Comparison of ENCODE assay signal across 11 cellular contexts in genomic region chr22:35900483-35901168, GRCh38.
DNase-seq lines count a peak whose midpoint lies in the region; ATAC-seq and TF ChIP-seq lines count a peak whose summit lies in the region.
"Had no signal": no experiment of that assay in that cellular context is flagged by ENCODE, and none has a peak within 500 bp of the region (broad histone marks: within the 10 kb centered on the region; RNA-seq: fewer than 3 reads in every experiment).

No MANE protein-coding gene starts in this region.

- H3K4me1 Mint-ChIP-seq in activated naive CD8-positive, alpha-beta T cell (ENCODE audit: low read depth) = peaks cover 16% of the 10 kb centered on the region
- peaks cover 13% of the 10 kb centered on the region for H3K4me1 Mint-ChIP-seq in activated naive CD8-positive, alpha-beta T cell treated with anti-CD3 and anti-CD28 coated beads for 36 hours
- H3K4me1 Mint-ChIP-seq in stimulated activated effector memory CD8-positive, alpha-beta T cell treated with anti-CD3 and anti-CD28 coated beads, Interleukin-12 subunit alpha, Interleukin-12 subunit beta, amount 100 ng/mL, for 72 hours = peaks cover 5% of the 10 kb centered on the region

- no peak overlapping the region for H2AFZ ChIP-seq in PC-3 (ENCODE audit: low read length)

- intact Hi-C loops in PC-3 (cut with micrococcal nuclease) (no loop called here), dorsolateral prefrontal cortex (cut with DNase I) (no loop called here)

- no peak overlapping the region for H3K4me2 ChIP-seq in PC-3 (ENCODE audit: low read length)

- no TSS peak for BruUV-seq in PC-3 (replicated peaks; lab: Mats Ljungman, UMichigan)

- no peaks in the 10 kb centered on the region for H4K20me1 ChIP-seq in PC-3 (ENCODE audit: low read length)

- no peaks in the 10 kb centered on the region for H3F3A ChIP-seq in PC-3 (ENCODE audit: low read length, unreplicated experiment)

- no peak overlapping the region for H3K4me3 ChIP-seq in PC-3 (ENCODE audit: low read length)
- H3K4me3 ChIP-seq in epithelial cell of esophagus (ENCODE audit: low read length) = no peak overlapping the region
- no peak overlapping the region for H3K4me3 ChIP-seq in dorsolateral prefrontal cortex
- no peak overlapping the region for H3K4me3 ChIP-seq in BE2C (ENCODE audit: low read depth, low read length)

- H3K27ac ChIP-seq in PC-3 (ENCODE audit: low read length) (no peak overlapping the region), dorsolateral prefrontal cortex (no peak overlapping the region)

- H3K27me3 ChIP-seq in PC-3 (ENCODE audit: low read length) (no peaks in the 10 kb centered on the region), dorsolateral prefrontal cortex (no peaks in the 10 kb centered on the region), BE2C (no peaks in the 10 kb centered on the region)

- POLR2A ChIA-PET in PC-3 (lab: Charles Lee; ENCODE audit: unreplicated experiment) = interaction anchor here (0.6 kb wide), 1 partner anchor 11 kb away, joined by 6 read pairs; no protein-coding TSS in a partner anchor

- H3K27ac Mint-ChIP-seq in activated naive CD8-positive, alpha-beta T cell = peak overlapping the region; percentile 24
- no peak overlapping the region for H3K27ac Mint-ChIP-seq in activated naive CD8-positive, alpha-beta T cell treated with anti-CD3 and anti-CD28 coated beads for 36 hours
- no peak overlapping the region for H3K27ac Mint-ChIP-seq in stimulated activated effector memory CD8-positive, alpha-beta T cell treated with anti-CD3 and anti-CD28 coated beads, Interleukin-12 subunit alpha, Interleukin-12 subunit beta, amount 100 ng/mL, for 72 hours
- H3K27ac Mint-ChIP-seq: T-helper 1 cell treated with Interleukin-12 subunit alpha and Interleukin-12 subunit beta and Interleukin-4 antibody, amounts not matched to agents 30 μg/mL and 1 μg/mL, for 36 hours had no signal

- H3K4me3 Mint-ChIP-seq in activated naive CD8-positive, alpha-beta T cell = no peak overlapping the region
- no peak overlapping the region for H3K4me3 Mint-ChIP-seq in activated naive CD8-positive, alpha-beta T cell treated with anti-CD3 and anti-CD28 coated beads for 36 hours
- H3K4me3 Mint-ChIP-seq in stimulated activated effector memory CD8-positive, alpha-beta T cell treated with anti-CD3 and anti-CD28 coated beads, Interleukin-12 subunit alpha, Interleukin-12 subunit beta, amount 100 ng/mL, for 72 hours = no peak overlapping the region
- H3K4me3 Mint-ChIP-seq: T-helper 1 cell treated with Interleukin-12 subunit alpha and Interleukin-12 subunit beta and Interleukin-4 antibody, amounts not matched to agents 30 μg/mL and 1 μg/mL, for 36 hours had no signal

- peaks cover 85% of the 10 kb centered on the region for H3K79me2 ChIP-seq in PC-3 (ENCODE audit: low read length)

- H3K36me3 ChIP-seq in PC-3 (ENCODE audit: low read depth, low read length) = no peaks in the 10 kb centered on the region
- no peaks in the 10 kb centered on the region; the same call in 1 of the 2 replicates for H3K36me3 ChIP-seq in BE2C

- H3K36me3 Mint-ChIP-seq in activated naive CD8-positive, alpha-beta T cell = peaks cover 3% of the 10 kb centered on the region
- no peaks in the 10 kb centered on the region for H3K36me3 Mint-ChIP-seq in activated naive CD8-positive, alpha-beta T cell treated with anti-CD3 and anti-CD28 coated beads for 36 hours
- H3K36me3 Mint-ChIP-seq in stimulated activated effector memory CD8-positive, alpha-beta T cell treated with anti-CD3 and anti-CD28 coated beads, Interleukin-12 subunit alpha, Interleukin-12 subunit beta, amount 100 ng/mL, for 72 hours = no peaks in the 10 kb centered on the region

- no peak for TF ChIP-seq CTCF in PC-3 (conservative IDR thresholded peaks at IDR 0.05; ENCODE audit: low read depth, low read length)
- no peak for TF ChIP-seq CTCF in epithelial cell of esophagus (IDR thresholded peaks at IDR 0.05; ENCODE audit: insufficient read depth, low read depth, low read length, missing control alignments)
- TF ChIP-seq CTCF in dorsolateral prefrontal cortex (IDR thresholded peaks at IDR 0.05 in 54 of 56, conservative IDR thresholded peaks at IDR 0.05 in 2 of 56; ENCODE audit: low read depth in 1 of 56, partially characterized antibody in 56 of 56) = no peak
- TF ChIP-seq CTCF in BE2C (IDR thresholded peaks at IDR 0.05; ENCODE audit: low read depth, low read length) = no peak

- ATAC-seq in PC-3 = peak; percentile 48
- peak; percentile 86 for ATAC-seq in stimulated activated effector memory CD8-positive, alpha-beta T cell treated with anti-CD3 and anti-CD28 coated beads, Interleukin-12 subunit alpha, Interleukin-12 subunit beta, amount 100 ng/mL, for 72 hours

- CTCF ChIA-PET in PC-3 (lab: Charles Lee) = no interaction called here

- peaks cover 9% of the 10 kb centered on the region for H3K27me3 Mint-ChIP-seq in activated naive CD8-positive, alpha-beta T cell
- peaks cover 4% of the 10 kb centered on the region for H3K27me3 Mint-ChIP-seq in activated naive CD8-positive, alpha-beta T cell treated with anti-CD3 and anti-CD28 coated beads for 36 hours

- H3K9me3 ChIP-seq in PC-3 (ENCODE audit: low read length) (no peaks in the 10 kb centered on the region), BE2C (no peaks in the 10 kb centered on the region)

- H3K4me1 ChIP-seq in PC-3 (ENCODE audit: insufficient read depth, low read length) (peaks cover 18% of the 10 kb centered on the region), BE2C (peaks cover 40% of the 10 kb centered on the region)

- no peaks in the 10 kb centered on the region for H3K9me2 ChIP-seq in PC-3 (replicated peaks; ENCODE audit: low read length)

- H3K9me3 Mint-ChIP-seq in activated naive CD8-positive, alpha-beta T cell (ENCODE audit: low read depth) = no peaks in the 10 kb centered on the region
- H3K9me3 Mint-ChIP-seq in activated naive CD8-positive, alpha-beta T cell treated with anti-CD3 and anti-CD28 coated beads for 36 hours = no peaks in the 10 kb centered on the region
- no peaks in the 10 kb centered on the region for H3K9me3 Mint-ChIP-seq in stimulated activated effector memory CD8-positive, alpha-beta T cell treated with anti-CD3 and anti-CD28 coated beads, Interleukin-12 subunit alpha, Interleukin-12 subunit beta, amount 100 ng/mL, for 72 hours
- H3K9me3 Mint-ChIP-seq: T-helper 1 cell treated with Interleukin-12 subunit alpha and Interleukin-12 subunit beta and Interleukin-4 antibody, amounts not matched to agents 30 μg/mL and 1 μg/mL, for 36 hours had no signal

- H3K9ac ChIP-seq in PC-3 (ENCODE audit: low read length) = no peak overlapping the region

- no peak for DNase-seq in activated naive CD8-positive, alpha-beta T cell treated with anti-CD3 and anti-CD28 coated beads for 36 hours
- DNase-seq in PC-3 (peak; percentile 43), epithelial cell of esophagus (ENCODE audit: low read depth) (peak; percentile 89), dorsolateral prefrontal cortex (no peak), BE2C (no peak), ecto neural progenitor cell (ENCODE audit: low spot score) (no peak)
- DNase-seq in stimulated activated effector memory CD8-positive, alpha-beta T cell treated with anti-CD3 and anti-CD28 coated beads, Interleukin-12 subunit alpha, Interleukin-12 subunit beta, amount 100 ng/mL, for 72 hours (ENCODE audit: low spot score in 2 of 2) = no peak
- DNase-seq: Calu3, cortex of kidney had no signal

Comparison
In these comparisons a context has a peak if more than half of its experiments do, and no peak if none do; other contexts are left out.
1. DNase-seq: peak in PC-3 (single experiment) and epithelial cell of esophagus (single experiment); none in activated naive CD8-positive, alpha-beta T cell treated with anti-CD3 and anti-CD28 coated beads for 36 hours (single experiment), stimulated activated effector memory CD8-positive, alpha-beta T cell treated with anti-CD3 and anti-CD28 coated beads, Interleukin-12 subunit alpha, Interleukin-12 subunit beta, amount 100 ng/mL, for 72 hours (0 of 2), dorsolateral prefrontal cortex (0 of 10), BE2C (single experiment) and ecto neural progenitor cell (single experiment).